ENCODE assay signal across 9 cellular contexts in the genomic region with DNA sequence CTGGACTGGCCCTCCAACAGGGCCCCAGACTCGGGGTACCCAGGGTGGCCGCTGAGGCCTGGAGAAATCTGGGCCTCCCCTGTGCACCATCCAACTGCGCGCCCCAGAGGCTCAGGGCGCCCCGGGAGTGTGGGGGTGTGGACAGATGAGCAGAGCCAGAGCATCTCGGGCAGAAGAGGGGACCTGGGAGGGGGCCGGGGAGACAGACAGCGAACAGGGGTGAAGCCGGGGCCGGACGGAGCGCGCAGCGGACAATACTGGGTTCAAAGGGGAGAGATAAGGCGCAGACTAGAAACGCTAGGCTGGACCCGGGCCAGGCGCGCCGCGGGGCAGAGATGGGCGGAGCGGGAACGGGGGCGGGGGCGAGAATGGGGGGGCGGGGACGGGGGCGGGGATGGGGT. TPM values are rescaled to one million over a fixed set of nuclear protein-coding genes. Genes with fewer than 3 reads are reported as not detected.
DNase-seq lines count a peak whose midpoint lies in the region; ATAC-seq and TF ChIP-seq lines count a peak whose summit lies in the region.
"Had no signal": no experiment of that assay in that cellular context is flagged by ENCODE, and none has a peak within 500 bp of the region (broad histone marks: within the 10 kb centered on the region; RNA-seq: fewer than 3 reads in every experiment).

No MANE protein-coding gene starts in this region.

- intact Hi-C loops in spleen (cut with DNase I; ENCODE audit: low total_unique reads), result no loop called here

- H3K4me3 Mint-ChIP-seq in activated CD8-positive, alpha-beta T cell treated with anti-CD3 and anti-CD28 coated beads, Interleukin-2, amount 10 ng/mL, durations not matched to agents 7 days and 5 days, result peak overlapping the region; percentile 77

- H3K36me3 ChIP-seq in iPS DF 6.9 (ENCODE audit: control insufficient read depth, insufficient read depth, low read length) (no peaks in the 10 kb centered on the region), spleen (peaks cover 0 to 9% (median 0%) of the 10 kb centered on the region in 6 donors)

- H3K27ac Mint-ChIP-seq in activated CD8-positive, alpha-beta T cell treated with anti-CD3 and anti-CD28 coated beads, Interleukin-2, amount 10 ng/mL, durations not matched to agents 7 days and 5 days, result peak overlapping the region; percentile 78

- peaks cover 2% of the 10 kb centered on the region; the same call in 1 of the 2 replicates for H3K4me1 ChIP-seq in iPS DF 6.9 (ENCODE audit: control insufficient read depth, insufficient read depth, low read length)
- peaks cover 7 to 56% (median 33%) of the 10 kb centered on the region in 6 donors for H3K4me1 ChIP-seq in spleen

- no peak for TF ChIP-seq POLR2A in spleen (IDR thresholded peaks at IDR 0.05)

- H3K27me3 ChIP-seq in iPS DF 6.9 (ENCODE audit: control insufficient read depth, insufficient read depth, low read length), result no peaks in the 10 kb centered on the region
- H3K27me3 ChIP-seq in spleen (replicated peaks in 1 of 7), result peaks cover 0 to 25% (median 5%) of the 10 kb centered on the region in 7 donors

- H3K27ac ChIP-seq in iPS DF 6.9 (ENCODE audit: low read length) (no peak overlapping the region), spleen (peak overlapping the region in 7 of 8 donors; percentile 73 to 94 (median 87))

- H3K27me3 Mint-ChIP-seq in activated CD8-positive, alpha-beta T cell treated with anti-CD3 and anti-CD28 coated beads, Interleukin-2, amount 10 ng/mL, durations not matched to agents 7 days and 5 days (ENCODE audit: low read depth), result peaks cover under 1% of the 10 kb centered on the region

- H3K9me3 Mint-ChIP-seq in activated CD8-positive, alpha-beta T cell treated with anti-CD3 and anti-CD28 coated beads, Interleukin-2, amount 10 ng/mL, durations not matched to agents 7 days and 5 days (ENCODE audit: insufficient read depth), result no peaks in the 10 kb centered on the region

- ATAC-seq in GM18867 (IDR thresholded peaks at IDR 0.05; ENCODE audit: unreplicated experiment) (peak; percentile 32), HG02970 (IDR thresholded peaks at IDR 0.05; ENCODE audit: low FRiP score, unreplicated experiment) (peak; percentile 35), HG03139 (IDR thresholded peaks at IDR 0.05; ENCODE audit: unreplicated experiment) (no peak)
- peak; percentile 16 for ATAC-seq in activated CD8-positive, alpha-beta T cell treated with anti-CD3 and anti-CD28 coated beads, Interleukin-2, amount 10 ng/mL, durations not matched to agents 7 days and 5 days

- POLR2A ChIA-PET in activated CD8-positive, alpha-beta T cell treated with anti-CD3 and anti-CD28 coated beads, Interleukin-2, amount 10 ng/mL, durations not matched to agents 7 days and 5 days (lab: Charles Lee), result interaction anchor here (1.1 to 3.1 kb wide), 4 partner anchors 10 to 33 kb away, joined by 4 to 27 read pairs (median 5); no protein-coding TSS in a partner anchor

- peaks cover 7% of the 10 kb centered on the region for H3K36me3 Mint-ChIP-seq in activated CD8-positive, alpha-beta T cell treated with anti-CD3 and anti-CD28 coated beads, Interleukin-2, amount 10 ng/mL, durations not matched to agents 7 days and 5 days (ENCODE audit: low read depth)

- no peak for TF ChIP-seq CTCF in spleen (IDR thresholded peaks at IDR 0.05 in 8 of 11, conservative IDR thresholded peaks at IDR 0.05 in 3 of 11)

- DNase-seq in activated CD8-positive, alpha-beta T cell treated with anti-CD3 and anti-CD28 coated beads, Interleukin-2, amount 10 ng/mL, durations not matched to agents 7 days and 5 days, result no peak
- no peak for DNase-seq in iPS DF 6.9 (ENCODE audit: low read depth, low spot score)
- DNase-seq in spleen, result no peak
- no peak for DNase-seq in NCI-H2081 (lab: John Stamatoyannopoulos, UW)
- no peak for DNase-seq in NCI-H226

- H3K9me3 ChIP-seq in iPS DF 6.9 (ENCODE audit: control insufficient read depth, insufficient read depth, low read length), result no peaks in the 10 kb centered on the region
- H3K9me3 ChIP-seq in spleen, result no peaks in the 10 kb centered on the region

- CTCF ChIA-PET in activated CD8-positive, alpha-beta T cell treated with anti-CD3 and anti-CD28 coated beads, Interleukin-2, amount 10 ng/mL, durations not matched to agents 7 days and 5 days (lab: Charles Lee), result no interaction called here

- peak overlapping the region; percentile 32; the same call in 1 of the 2 replicates for H3K4me3 ChIP-seq in iPS DF 6.9 (ENCODE audit: low read length)
- peak overlapping the region; percentile 70 to 95 (median 78) for H3K4me3 ChIP-seq in spleen

- H3K4me1 Mint-ChIP-seq in activated CD8-positive, alpha-beta T cell treated with anti-CD3 and anti-CD28 coated beads, Interleukin-2, amount 10 ng/mL, durations not matched to agents 7 days and 5 days (ENCODE audit: low read depth), result peaks cover 44% of the 10 kb centered on the region

- WGBS in iPS DF 6.9 (ENCODE audit: insufficient coverage, insufficient read length), result no CpG with 5 or more reads among the region's 30 CpGs
- 2 to 11% (median 5%) methylated on average over 13 to 26 of the region's 30 CpGs for WGBS in spleen, 5 donors

RNA-seq across cellular contexts. Expression of gene CERS4, which starts 0.5 kb away (rescaled TPM):
- total RNA-seq in activated CD8-positive, alpha-beta T cell treated with anti-CD3 and anti-CD28 coated beads, Interleukin-2, amount 10 ng/mL, durations not matched to agents 7 days and 5 days, result 10 to 100 TPM; 27.7 to 28.1 TPM
- total RNA-seq in spleen, result 10 to 100 TPM; 27.7 to 46.3 (median 40.7) TPM
- 10 to 100 TPM; 43.2 to 49.2 (median 44.1) TPM for polyA plus RNA-seq in spleen

RNA-seq across cellular contexts. Expression of gene FBN3, which starts 59.3 kb away (rescaled TPM):
- total RNA-seq in activated CD8-positive, alpha-beta T cell treated with anti-CD3 and anti-CD28 coated beads, Interleukin-2, amount 10 ng/mL, durations not matched to agents 7 days and 5 days, result under 1 TPM in 1 of 2 experiments, not detected in 1; 0.03 TPM
- total RNA-seq in spleen, result not detected
- polyA plus RNA-seq in spleen, result under 1 TPM in 1 of 3 donors, not detected in 2; 0.02 TPM
- total RNA-seq: SK-MEL-5 had no signal
